Comparison of ENCODE assay signal across 9 cellular contexts in genomic region chr5:163347671-163348070, GRCh38.
A peak's percentile ranks its signal among the peaks of the same experiment; 100 is the strongest.
DNase-seq lines count a peak whose midpoint lies in the region; ATAC-seq, FAIRE-seq and TF ChIP-seq lines count a peak whose summit lies in the region.
"Had no signal": no experiment of that assay in that cellular context is flagged by ENCODE, and none has a peak within 500 bp of the region (broad histone marks: within the 10 kb centered on the region; RNA-seq: fewer than 3 reads in every experiment).

No MANE protein-coding gene starts in this region.

- TF ChIP-seq EP300 in Ishikawa (IDR thresholded peaks at IDR 0.05; ENCODE audit: borderline replicate concordance): no peak

- no peak overlapping the region for H3K27ac ChIP-seq in brain microvascular endothelial cell
- H3K27ac ChIP-seq: BLaER1 had no signal

- ATAC-seq in GM21423 (IDR thresholded peaks at IDR 0.05; ENCODE audit: unreplicated experiment): peak; percentile 76

- peak; percentile 0 for DNase-seq in DMS153 treated with DMSO at 0.1 percent for 48 hours (lab: John Stamatoyannopoulos, UW; ENCODE audit: unreplicated experiment)
- DNase-seq in DMS153 (lab: John Stamatoyannopoulos, UW): no peak
- peak; percentile 56 for DNase-seq in SW480 (ENCODE audit: low spot score)
- DNase-seq in brain microvascular endothelial cell: peak; percentile 51
- peak; percentile 15 for DNase-seq in stimulated activated CD4-positive, alpha-beta T cell treated with anti-CD3 and anti-CD28 coated beads, Interleukin-2, amount 100 ng/mL, for 4 hours (ENCODE audit: low read depth)

- no peak overlapping the region for H3K4me3 ChIP-seq in brain microvascular endothelial cell (ENCODE audit: low read depth, low read length)
- H3K4me3 ChIP-seq: BLaER1 had no signal

- FAIRE-seq in islet of Langerhans (lab: Jason Lieb, UNC): peak; percentile 93

- no peaks in the 10 kb centered on the region for H3K27me3 ChIP-seq in brain microvascular endothelial cell (replicated peaks)
- H3K27me3 ChIP-seq: BLaER1 had no signal

- in situ Hi-C loops in brain microvascular endothelial cell (cut with HindIII; ENCODE audit: low pct_ligation_motif_present, low sequenced_read_pairs): no loop called here

- no peaks in the 10 kb centered on the region for H3K36me3 ChIP-seq in brain microvascular endothelial cell (replicated peaks)
- H3K36me3 ChIP-seq: BLaER1 had no signal

- peak; percentile 86 for TF ChIP-seq CTCF in brain microvascular endothelial cell (IDR thresholded peaks at IDR 0.05; ENCODE audit: low read depth, low read length, missing control alignments)

- TF ChIP-seq RAD21 in Ishikawa (IDR thresholded peaks at IDR 0.05; ENCODE audit: low read depth): peak; percentile 86

TF ChIP-seq in Ishikawa, 13 proteins besides CTCF, POLR2A, EP300 and RAD21:
- TF ChIP-seq TAF1 (IDR thresholded peaks at IDR 0.05; ENCODE audit: low read depth): no peak
- TF ChIP-seq NFIC (IDR thresholded peaks at IDR 0.05): no peak
- no peak for TF ChIP-seq EGR1 (IDR thresholded peaks at IDR 0.05)
- TF ChIP-seq CEBPB (IDR thresholded peaks at IDR 0.05): no peak
- no peak for TF ChIP-seq ZBTB7A (IDR thresholded peaks at IDR 0.05; ENCODE audit: low read depth)
- TF ChIP-seq TCF12 (IDR thresholded peaks at IDR 0.05; ENCODE audit: low read depth): no peak
- no peak for TF ChIP-seq REST (IDR thresholded peaks at IDR 0.05; ENCODE audit: low read depth)
- TF ChIP-seq CREB1 (IDR thresholded peaks at IDR 0.05; ENCODE audit: low read depth): no peak
- TF ChIP-seq USF1 (IDR thresholded peaks at IDR 0.05): no peak
- no peak for TF ChIP-seq TEAD4 (IDR thresholded peaks at IDR 0.05)
- TF ChIP-seq YY1 (IDR thresholded peaks at IDR 0.05; ENCODE audit: low read depth): no peak
- TF ChIP-seq MAX (IDR thresholded peaks at IDR 0.05): no peak
- TF ChIP-seq FOXM1 (IDR thresholded peaks at IDR 0.05; ENCODE audit: borderline replicate concordance, low read depth): no peak
